In the genomic region with DNA sequence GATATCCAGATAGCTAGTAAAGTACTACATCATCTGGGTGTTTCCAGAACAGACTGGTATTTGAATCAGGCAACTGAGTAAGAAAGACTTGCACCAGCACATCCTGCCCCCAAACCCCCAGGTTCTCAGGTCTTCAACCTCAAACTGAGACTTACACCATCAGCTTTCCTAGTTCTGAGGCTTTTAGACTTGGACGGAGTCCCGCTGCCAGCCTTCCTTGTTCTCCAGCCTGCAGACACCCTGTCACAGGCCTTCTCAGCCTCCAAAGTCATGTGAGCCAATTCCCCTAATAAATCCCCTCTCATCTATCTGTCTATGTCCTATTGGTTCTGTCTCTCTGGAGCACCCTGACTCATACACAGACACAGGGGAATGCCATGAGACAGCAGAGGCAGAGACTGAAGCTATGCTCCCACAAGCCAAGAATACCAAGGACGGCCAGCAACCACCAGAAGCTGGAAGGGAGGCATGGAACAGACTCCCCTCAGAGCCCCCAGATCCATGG, we compare ENCODE assay signal across 1 cellular context.
TF ChIP-seq lines count a peak whose summit lies in the region.

No MANE protein-coding gene starts in this region.

TF ChIP-seq in GM12878, 131 proteins besides CTCF, POLR2A, EP300 and RAD21 (continued from another document):
- TF ChIP-seq, protein P1, sequence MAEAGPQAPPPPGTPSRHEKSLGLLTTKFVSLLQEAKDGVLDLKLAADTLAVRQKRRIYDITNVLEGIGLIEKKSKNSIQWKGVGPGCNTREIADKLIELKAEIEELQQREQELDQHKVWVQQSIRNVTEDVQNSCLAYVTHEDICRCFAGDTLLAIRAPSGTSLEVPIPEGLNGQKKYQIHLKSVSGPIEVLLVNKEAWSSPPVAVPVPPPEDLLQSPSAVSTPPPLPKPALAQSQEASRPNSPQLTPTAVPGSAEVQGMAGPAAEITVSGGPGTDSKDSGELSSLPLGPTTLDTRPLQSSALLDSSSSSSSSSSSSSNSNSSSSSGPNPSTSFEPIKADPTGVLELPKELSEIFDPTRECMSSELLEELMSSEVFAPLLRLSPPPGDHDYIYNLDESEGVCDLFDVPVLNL (IDR thresholded peaks at IDR 0.05; ENCODE audit: low read depth, low read length), result no peak
- TF ChIP-seq, protein P2, sequence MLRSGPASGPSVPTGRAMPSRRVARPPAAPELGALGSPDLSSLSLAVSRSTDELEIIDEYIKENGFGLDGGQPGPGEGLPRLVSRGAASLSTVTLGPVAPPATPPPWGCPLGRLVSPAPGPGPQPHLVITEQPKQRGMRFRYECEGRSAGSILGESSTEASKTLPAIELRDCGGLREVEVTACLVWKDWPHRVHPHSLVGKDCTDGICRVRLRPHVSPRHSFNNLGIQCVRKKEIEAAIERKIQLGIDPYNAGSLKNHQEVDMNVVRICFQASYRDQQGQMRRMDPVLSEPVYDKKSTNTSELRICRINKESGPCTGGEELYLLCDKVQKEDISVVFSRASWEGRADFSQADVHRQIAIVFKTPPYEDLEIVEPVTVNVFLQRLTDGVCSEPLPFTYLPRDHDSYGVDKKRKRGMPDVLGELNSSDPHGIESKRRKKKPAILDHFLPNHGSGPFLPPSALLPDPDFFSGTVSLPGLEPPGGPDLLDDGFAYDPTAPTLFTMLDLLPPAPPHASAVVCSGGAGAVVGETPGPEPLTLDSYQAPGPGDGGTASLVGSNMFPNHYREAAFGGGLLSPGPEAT (IDR thresholded peaks at IDR 0.05; ENCODE audit: low read depth), result peak; percentile 68; the same call in 1 of the 2 replicates
- TF ChIP-seq ETV6 (conservative IDR thresholded peaks at IDR 0.05 in 1 of 2, IDR thresholded peaks at IDR 0.05 in 1 of 2; ENCODE audit: borderline replicate concordance in 1 of 2, low read depth in 1 of 2) (no peak), DPF2 (IDR thresholded peaks at IDR 0.05) (0 out of 2 replicates have a peak, but pooled peaks have one; percentile 30), MTA3 (IDR thresholded peaks at IDR 0.05; ENCODE audit: borderline replicate concordance, low read length) (no peak), MYC (IDR thresholded peaks at IDR 0.05; ENCODE audit: insufficient read depth, insufficient read length, insufficient replicate concordance, low read length, severe bottlenecking) (no peak), RUNX3 (IDR thresholded peaks at IDR 0.05; ENCODE audit: low read length) (peak; percentile 51), SMC3 (IDR thresholded peaks at IDR 0.05; ENCODE audit: borderline replicate concordance, low read length) (no peak), NFYA (IDR thresholded peaks at IDR 0.05; ENCODE audit: borderline replicate concordance, low read depth, low read length) (no peak), RELA (IDR thresholded peaks at IDR 0.05; ENCODE audit: borderline replicate concordance, partially characterized antibody) (peak; percentile 25), EZH2 (IDR thresholded peaks at IDR 0.05; ENCODE audit: borderline replicate concordance, control insufficient read depth, low read depth, low read length) (no peak), CBX3 (IDR thresholded peaks at IDR 0.05; ENCODE audit: borderline replicate concordance, low read depth) (no peak), TAF1 (IDR thresholded peaks at IDR 0.05; ENCODE audit: borderline replicate concordance, low read depth, low read length) (no peak), CBX5 (IDR thresholded peaks at IDR 0.05; ENCODE audit: low read depth) (0 out of 2 replicates have a peak, but pooled peaks have one; percentile 29), HDGF (IDR thresholded peaks at IDR 0.05) (no peak), CHD2 (IDR thresholded peaks at IDR 0.05; ENCODE audit: borderline replicate concordance, low read depth, low read length) (no peak), SUPT20H (IDR thresholded peaks at IDR 0.05; ENCODE audit: borderline replicate concordance, control insufficient read depth, low read depth, low read length) (no peak), BHLHE40 (IDR thresholded peaks at IDR 0.05; ENCODE audit: borderline replicate concordance in 1 of 2, low read depth in 2 of 2, low read length in 1 of 2) (peak in 1 of 2 experiments; percentile 26; a peak in 1 of 4 replicates), RAD51 (IDR thresholded peaks at IDR 0.05) (peak; percentile 51), SMAD1 (IDR thresholded peaks at IDR 0.05; ENCODE audit: low read depth, partially characterized antibody) (no peak), SMARCA5 (IDR thresholded peaks at IDR 0.05) (peak; percentile 71), MEF2B (IDR thresholded peaks at IDR 0.05; ENCODE audit: partially characterized antibody, poor library complexity, severe bottlenecking) (peak; percentile 52), NR2C2 (IDR thresholded peaks at IDR 0.05; ENCODE audit: borderline replicate concordance, control insufficient read depth, insufficient read length, low read depth) (no peak), IRF4 (IDR thresholded peaks at IDR 0.05; ENCODE audit: low read depth, low read length) (0 out of 2 replicates have a peak, but pooled peaks have one; percentile 4), ZNF24 (IDR thresholded peaks at IDR 0.05) (no peak), EED (IDR thresholded peaks at IDR 0.05; ENCODE audit: low read depth) (peak; percentile 28), SIN3A (IDR thresholded peaks at IDR 0.05; ENCODE audit: low read depth, low read length) (no peak), TBL1XR1 (IDR thresholded peaks at IDR 0.05; ENCODE audit: low read depth, low read length) (no peak), HCFC1 (IDR thresholded peaks at IDR 0.05; ENCODE audit: low read length) (no peak), IKZF2 (IDR thresholded peaks at IDR 0.05) (peak; percentile 52 to 62), ZNF207 (IDR thresholded peaks at IDR 0.05; ENCODE audit: borderline replicate concordance) (no peak), BACH1 (IDR thresholded peaks at IDR 0.05; ENCODE audit: borderline replicate concordance) (no peak)
- TF ChIP-seq, protein P3, sequence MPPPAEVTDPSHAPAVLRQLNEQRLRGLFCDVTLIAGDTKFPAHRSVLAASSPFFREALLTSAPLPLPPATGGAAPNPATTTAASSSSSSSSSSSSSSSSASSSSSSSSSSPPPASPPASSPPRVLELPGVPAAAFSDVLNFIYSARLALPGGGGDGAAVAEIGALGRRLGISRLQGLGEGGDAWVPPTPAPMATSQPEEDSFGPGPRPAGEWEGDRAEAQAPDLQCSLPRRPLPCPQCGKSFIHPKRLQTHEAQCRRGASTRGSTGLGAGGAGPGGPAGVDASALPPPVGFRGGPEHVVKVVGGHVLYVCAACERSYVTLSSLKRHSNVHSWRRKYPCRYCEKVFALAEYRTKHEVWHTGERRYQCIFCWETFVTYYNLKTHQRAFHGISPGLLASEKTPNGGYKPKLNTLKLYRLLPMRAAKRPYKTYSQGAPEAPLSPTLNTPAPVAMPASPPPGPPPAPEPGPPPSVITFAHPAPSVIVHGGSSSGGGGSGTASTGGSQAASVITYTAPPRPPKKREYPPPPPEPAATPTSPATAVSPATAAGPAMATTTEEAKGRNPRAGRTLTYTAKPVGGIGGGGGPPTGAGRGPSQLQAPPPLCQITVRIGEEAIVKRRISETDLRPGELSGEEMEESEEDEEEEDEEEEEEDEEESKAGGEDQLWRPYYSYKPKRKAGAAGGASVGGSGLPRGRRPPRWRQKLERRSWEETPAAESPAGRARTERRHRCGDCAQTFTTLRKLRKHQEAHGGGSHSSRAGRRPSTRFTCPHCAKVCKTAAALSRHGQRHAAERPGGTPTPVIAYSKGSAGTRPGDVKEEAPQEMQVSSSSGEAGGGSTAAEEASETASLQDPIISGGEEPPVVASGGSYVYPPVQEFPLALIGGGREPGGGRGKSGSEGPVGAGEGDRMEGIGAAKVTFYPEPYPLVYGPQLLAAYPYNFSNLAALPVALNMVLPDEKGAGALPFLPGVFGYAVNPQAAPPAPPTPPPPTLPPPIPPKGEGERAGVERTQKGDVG (CRISPR knock-in tag; IDR thresholded peaks at IDR 0.05), result no peak
- TF ChIP-seq, protein P4, sequence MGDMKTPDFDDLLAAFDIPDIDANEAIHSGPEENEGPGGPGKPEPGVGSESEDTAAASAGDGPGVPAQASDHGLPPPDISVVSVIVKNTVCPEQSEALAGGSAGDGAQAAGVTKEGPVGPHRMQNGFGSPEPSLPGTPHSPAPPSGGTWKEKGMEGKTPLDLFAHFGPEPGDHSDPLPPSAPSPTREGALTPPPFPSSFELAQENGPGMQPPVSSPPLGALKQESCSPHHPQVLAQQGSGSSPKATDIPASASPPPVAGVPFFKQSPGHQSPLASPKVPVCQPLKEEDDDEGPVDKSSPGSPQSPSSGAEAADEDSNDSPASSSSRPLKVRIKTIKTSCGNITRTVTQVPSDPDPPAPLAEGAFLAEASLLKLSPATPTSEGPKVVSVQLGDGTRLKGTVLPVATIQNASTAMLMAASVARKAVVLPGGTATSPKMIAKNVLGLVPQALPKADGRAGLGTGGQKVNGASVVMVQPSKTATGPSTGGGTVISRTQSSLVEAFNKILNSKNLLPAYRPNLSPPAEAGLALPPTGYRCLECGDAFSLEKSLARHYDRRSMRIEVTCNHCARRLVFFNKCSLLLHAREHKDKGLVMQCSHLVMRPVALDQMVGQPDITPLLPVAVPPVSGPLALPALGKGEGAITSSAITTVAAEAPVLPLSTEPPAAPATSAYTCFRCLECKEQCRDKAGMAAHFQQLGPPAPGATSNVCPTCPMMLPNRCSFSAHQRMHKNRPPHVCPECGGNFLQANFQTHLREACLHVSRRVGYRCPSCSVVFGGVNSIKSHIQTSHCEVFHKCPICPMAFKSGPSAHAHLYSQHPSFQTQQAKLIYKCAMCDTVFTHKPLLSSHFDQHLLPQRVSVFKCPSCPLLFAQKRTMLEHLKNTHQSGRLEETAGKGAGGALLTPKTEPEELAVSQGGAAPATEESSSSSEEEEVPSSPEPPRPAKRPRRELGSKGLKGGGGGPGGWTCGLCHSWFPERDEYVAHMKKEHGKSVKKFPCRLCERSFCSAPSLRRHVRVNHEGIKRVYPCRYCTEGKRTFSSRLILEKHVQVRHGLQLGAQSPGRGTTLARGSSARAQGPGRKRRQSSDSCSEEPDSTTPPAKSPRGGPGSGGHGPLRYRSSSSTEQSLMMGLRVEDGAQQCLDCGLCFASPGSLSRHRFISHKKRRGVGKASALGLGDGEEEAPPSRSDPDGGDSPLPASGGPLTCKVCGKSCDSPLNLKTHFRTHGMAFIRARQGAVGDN (IDR thresholded peaks at IDR 0.05), result no peak
- TF ChIP-seq, protein P5, sequence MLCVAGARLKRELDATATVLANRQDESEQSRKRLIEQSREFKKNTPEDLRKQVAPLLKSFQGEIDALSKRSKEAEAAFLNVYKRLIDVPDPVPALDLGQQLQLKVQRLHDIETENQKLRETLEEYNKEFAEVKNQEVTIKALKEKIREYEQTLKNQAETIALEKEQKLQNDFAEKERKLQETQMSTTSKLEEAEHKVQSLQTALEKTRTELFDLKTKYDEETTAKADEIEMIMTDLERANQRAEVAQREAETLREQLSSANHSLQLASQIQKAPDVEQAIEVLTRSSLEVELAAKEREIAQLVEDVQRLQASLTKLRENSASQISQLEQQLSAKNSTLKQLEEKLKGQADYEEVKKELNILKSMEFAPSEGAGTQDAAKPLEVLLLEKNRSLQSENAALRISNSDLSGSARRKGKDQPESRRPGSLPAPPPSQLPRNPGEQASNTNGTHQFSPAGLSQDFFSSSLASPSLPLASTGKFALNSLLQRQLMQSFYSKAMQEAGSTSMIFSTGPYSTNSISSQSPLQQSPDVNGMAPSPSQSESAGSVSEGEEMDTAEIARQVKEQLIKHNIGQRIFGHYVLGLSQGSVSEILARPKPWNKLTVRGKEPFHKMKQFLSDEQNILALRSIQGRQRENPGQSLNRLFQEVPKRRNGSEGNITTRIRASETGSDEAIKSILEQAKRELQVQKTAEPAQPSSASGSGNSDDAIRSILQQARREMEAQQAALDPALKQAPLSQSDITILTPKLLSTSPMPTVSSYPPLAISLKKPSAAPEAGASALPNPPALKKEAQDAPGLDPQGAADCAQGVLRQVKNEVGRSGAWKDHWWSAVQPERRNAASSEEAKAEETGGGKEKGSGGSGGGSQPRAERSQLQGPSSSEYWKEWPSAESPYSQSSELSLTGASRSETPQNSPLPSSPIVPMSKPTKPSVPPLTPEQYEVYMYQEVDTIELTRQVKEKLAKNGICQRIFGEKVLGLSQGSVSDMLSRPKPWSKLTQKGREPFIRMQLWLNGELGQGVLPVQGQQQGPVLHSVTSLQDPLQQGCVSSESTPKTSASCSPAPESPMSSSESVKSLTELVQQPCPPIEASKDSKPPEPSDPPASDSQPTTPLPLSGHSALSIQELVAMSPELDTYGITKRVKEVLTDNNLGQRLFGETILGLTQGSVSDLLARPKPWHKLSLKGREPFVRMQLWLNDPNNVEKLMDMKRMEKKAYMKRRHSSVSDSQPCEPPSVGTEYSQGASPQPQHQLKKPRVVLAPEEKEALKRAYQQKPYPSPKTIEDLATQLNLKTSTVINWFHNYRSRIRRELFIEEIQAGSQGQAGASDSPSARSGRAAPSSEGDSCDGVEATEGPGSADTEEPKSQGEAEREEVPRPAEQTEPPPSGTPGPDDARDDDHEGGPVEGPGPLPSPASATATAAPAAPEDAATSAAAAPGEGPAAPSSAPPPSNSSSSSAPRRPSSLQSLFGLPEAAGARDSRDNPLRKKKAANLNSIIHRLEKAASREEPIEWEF (IDR thresholded peaks at IDR 0.05; ENCODE audit: insufficient replicate concordance, low read depth, low read length), result no peak
- TF ChIP-seq, protein P6, sequence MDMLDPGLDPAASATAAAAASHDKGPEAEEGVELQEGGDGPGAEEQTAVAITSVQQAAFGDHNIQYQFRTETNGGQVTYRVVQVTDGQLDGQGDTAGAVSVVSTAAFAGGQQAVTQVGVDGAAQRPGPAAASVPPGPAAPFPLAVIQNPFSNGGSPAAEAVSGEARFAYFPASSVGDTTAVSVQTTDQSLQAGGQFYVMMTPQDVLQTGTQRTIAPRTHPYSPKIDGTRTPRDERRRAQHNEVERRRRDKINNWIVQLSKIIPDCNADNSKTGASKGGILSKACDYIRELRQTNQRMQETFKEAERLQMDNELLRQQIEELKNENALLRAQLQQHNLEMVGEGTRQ (IDR thresholded peaks at IDR 0.05; ENCODE audit: borderline replicate concordance, low read depth, low read length), result no peak; the same call in 1 of the 2 replicates
- TF ChIP-seq, protein P7, sequence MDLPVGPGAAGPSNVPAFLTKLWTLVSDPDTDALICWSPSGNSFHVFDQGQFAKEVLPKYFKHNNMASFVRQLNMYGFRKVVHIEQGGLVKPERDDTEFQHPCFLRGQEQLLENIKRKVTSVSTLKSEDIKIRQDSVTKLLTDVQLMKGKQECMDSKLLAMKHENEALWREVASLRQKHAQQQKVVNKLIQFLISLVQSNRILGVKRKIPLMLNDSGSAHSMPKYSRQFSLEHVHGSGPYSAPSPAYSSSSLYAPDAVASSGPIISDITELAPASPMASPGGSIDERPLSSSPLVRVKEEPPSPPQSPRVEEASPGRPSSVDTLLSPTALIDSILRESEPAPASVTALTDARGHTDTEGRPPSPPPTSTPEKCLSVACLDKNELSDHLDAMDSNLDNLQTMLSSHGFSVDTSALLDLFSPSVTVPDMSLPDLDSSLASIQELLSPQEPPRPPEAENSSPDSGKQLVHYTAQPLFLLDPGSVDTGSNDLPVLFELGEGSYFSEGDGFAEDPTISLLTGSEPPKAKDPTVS (IDR thresholded peaks at IDR 0.05; ENCODE audit: low read depth, low read length), result 0 out of 2 replicates have a peak, but pooled peaks have one; percentile 10
- TF ChIP-seq, protein P8, sequence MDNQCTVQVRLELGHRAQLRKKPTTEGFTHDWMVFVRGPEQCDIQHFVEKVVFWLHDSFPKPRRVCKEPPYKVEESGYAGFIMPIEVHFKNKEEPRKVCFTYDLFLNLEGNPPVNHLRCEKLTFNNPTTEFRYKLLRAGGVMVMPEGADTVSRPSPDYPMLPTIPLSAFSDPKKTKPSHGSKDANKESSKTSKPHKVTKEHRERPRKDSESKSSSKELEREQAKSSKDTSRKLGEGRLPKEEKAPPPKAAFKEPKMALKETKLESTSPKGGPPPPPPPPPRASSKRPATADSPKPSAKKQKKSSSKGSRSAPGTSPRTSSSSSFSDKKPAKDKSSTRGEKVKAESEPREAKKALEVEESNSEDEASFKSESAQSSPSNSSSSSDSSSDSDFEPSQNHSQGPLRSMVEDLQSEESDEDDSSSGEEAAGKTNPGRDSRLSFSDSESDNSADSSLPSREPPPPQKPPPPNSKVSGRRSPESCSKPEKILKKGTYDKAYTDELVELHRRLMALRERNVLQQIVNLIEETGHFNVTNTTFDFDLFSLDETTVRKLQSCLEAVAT (IDR thresholded peaks at IDR 0.05), result peak; percentile 85
